Comparison of ENCODE assay signal across 14 cellular contexts in the genomic region with DNA sequence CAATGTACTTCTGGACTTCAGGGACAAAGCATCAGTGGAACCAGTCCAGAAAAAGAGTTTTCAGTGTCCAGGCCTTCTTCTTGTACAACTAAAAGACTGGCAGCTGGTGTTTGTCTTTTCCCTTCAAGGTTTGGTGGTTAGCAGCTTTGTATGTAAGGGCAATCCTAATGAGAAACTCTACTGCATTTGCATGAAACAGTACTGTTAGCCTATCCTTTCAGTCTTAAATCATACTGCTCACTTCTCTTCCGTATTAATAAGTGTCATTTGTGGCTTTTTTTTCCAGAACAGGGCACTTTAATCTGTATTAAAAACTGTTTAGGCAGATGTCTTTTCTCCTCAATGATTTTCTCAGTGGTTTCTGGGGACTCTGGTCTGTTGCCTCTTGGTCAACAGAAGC. TPM values are rescaled to one million over a fixed set of nuclear protein-coding genes. Genes with fewer than 3 reads are reported as not detected.
DNase-seq lines count a peak whose midpoint lies in the region; ATAC-seq, FAIRE-seq and TF ChIP-seq lines count a peak whose summit lies in the region.
"Had no signal": no experiment of that assay in that cellular context is flagged by ENCODE, and none has a peak within 500 bp of the region (broad histone marks: within the 10 kb centered on the region; RNA-seq: fewer than 3 reads in every experiment).

No MANE protein-coding gene starts in this region.

- TF ChIP-seq POLR2A in GM12892 (IDR thresholded peaks at IDR 0.05; ENCODE audit: low read depth, low read length), result no peak

- H3K9me3 ChIP-seq in WERI-Rb-1 (ENCODE audit: severe bottlenecking) (no peaks in the 10 kb centered on the region), H9 (ENCODE audit: control insufficient read depth, low read depth, low read length) (no peaks in the 10 kb centered on the region)
- H3K9me3 ChIP-seq: left ventricle myocardium inferior, vagina had no signal

- H3K4me2 ChIP-seq in H9 (ENCODE audit: insufficient read depth, insufficient read length, low read length), result no peak overlapping the region

- H3K4me1 Mint-ChIP-seq in H9, result no peaks in the 10 kb centered on the region

- no peak overlapping the region for H3K4me3 Mint-ChIP-seq in H9

- no peak for TF ChIP-seq CTCF in WERI-Rb-1 (IDR thresholded peaks at IDR 0.05; ENCODE audit: low read depth, low read length)
- TF ChIP-seq CTCF in H9 (conservative IDR thresholded peaks at IDR 0.05), result no peak

- no peak overlapping the region for H4K91ac ChIP-seq in H9 (ENCODE audit: insufficient read length, low read depth, low read length)

- no peak overlapping the region for H4K5ac ChIP-seq in H9 (ENCODE audit: insufficient read length, low read depth, low read length)

- H3K23ac ChIP-seq in H9 (ENCODE audit: insufficient read length, low read depth, low read length), result no peak overlapping the region

- no peaks in the 10 kb centered on the region for H3K79me1 ChIP-seq in H9 (ENCODE audit: insufficient read depth, low read depth, low read length, poor library complexity, severe bottlenecking)

- no peak overlapping the region for H3K14ac ChIP-seq in H9 (ENCODE audit: insufficient read depth, low read length)

- H3T11ph ChIP-seq in H9 (ENCODE audit: low read length), result no peak overlapping the region

- peaks cover 0 to 3% (median 0%) of the 10 kb centered on the region in 3 experiments; a peak in 1 of 7 replicates for H3K36me3 Mint-ChIP-seq in H9 (ENCODE audit: insufficient read depth in 1 of 3, low read depth in 3 of 3)

- no peak overlapping the region for H2BK120ac ChIP-seq in H9 (ENCODE audit: low read depth, low read length, poor library complexity, severe bottlenecking)

- H3K27ac ChIP-seq in WERI-Rb-1, result no peak overlapping the region
- H3K27ac ChIP-seq in H9 (ENCODE audit: insufficient read length, low read depth, low read length), result no peak overlapping the region
- H3K27ac ChIP-seq: left ventricle myocardium inferior, vagina had no signal

- no CpG with 5 or more reads among the region's 1 CpG for WGBS in H9 (ENCODE audit: extremely low coverage, insufficient read length, low lambda C conversion rate)

- no peaks in the 10 kb centered on the region for H3K79me2 ChIP-seq in H9 (ENCODE audit: insufficient read depth, low read length)

- H2BK15ac ChIP-seq in H9 (ENCODE audit: low read depth, low read length), result no peak overlapping the region

- no peak overlapping the region for H3K56ac ChIP-seq in H9 (ENCODE audit: insufficient read length, low read depth, low read length)

- H3K27me3 ChIP-seq in WERI-Rb-1 (ENCODE audit: insufficient read depth, low read depth, severe bottlenecking), result no peaks in the 10 kb centered on the region
- H3K27me3 ChIP-seq in H9 (ENCODE audit: insufficient read depth, low read length), result no peaks in the 10 kb centered on the region
- H3K27me3 ChIP-seq: vagina had no signal

- H2AK5ac ChIP-seq in H9 (ENCODE audit: insufficient read length, low read length), result no peak overlapping the region

- peak; percentile 40 for FAIRE-seq in GM12892 (lab: Jason Lieb, UNC)

- no peak overlapping the region for H3K18ac ChIP-seq in H9 (ENCODE audit: insufficient read length, low read depth, low read length)

- H2BK12ac ChIP-seq in H9 (ENCODE audit: insufficient read length, low read depth, low read length), result no peak overlapping the region

- intact Hi-C loops in left colon (cut with DNase I, micrococcal nuclease), result no loop called here

- no peaks in the 10 kb centered on the region for H3K23me2 ChIP-seq in H9 (ENCODE audit: insufficient read length, low read depth, low read length, poor library complexity, severe bottlenecking)

- H2AFZ ChIP-seq in H9 (ENCODE audit: low read length), result no peak overlapping the region

- ATAC-seq in GM19397 (IDR thresholded peaks at IDR 0.05; ENCODE audit: unreplicated experiment) (peak; percentile 97), HG02852 (IDR thresholded peaks at IDR 0.05; ENCODE audit: unreplicated experiment) (peak; percentile 96), HG03521 (IDR thresholded peaks at IDR 0.05; ENCODE audit: unreplicated experiment) (peak; percentile 91), left colon (no peak)
- ATAC-seq: Panc1 had no signal

- no peak overlapping the region for H2BK20ac ChIP-seq in H9 (ENCODE audit: low read depth, low read length, poor library complexity, severe bottlenecking)

- H4K8ac ChIP-seq in H9 (replicated peaks; ENCODE audit: insufficient read length, low read depth, low read length), result no peak overlapping the region

- H3K9ac ChIP-seq in H9 (ENCODE audit: extremely low read depth, insufficient read length, low read length), result no peak overlapping the region

- H3K4ac ChIP-seq in H9 (ENCODE audit: low read depth, low read length), result no peak overlapping the region

- no peaks in the 10 kb centered on the region for H3K36me3 ChIP-seq in WERI-Rb-1
- H3K36me3 ChIP-seq: vagina had no signal

- H3K4me3 ChIP-seq in WERI-Rb-1 (ENCODE audit: low read depth, low read length), result no peak overlapping the region
- H3K4me3 ChIP-seq: left ventricle myocardium inferior, vagina had no signal

- H3K4me1 ChIP-seq in H9 (ENCODE audit: insufficient read depth, low read length), result no peaks in the 10 kb centered on the region
- H3K4me1 ChIP-seq: left ventricle myocardium inferior, vagina had no signal

- no peak overlapping the region for H2BK5ac ChIP-seq in H9 (ENCODE audit: insufficient read length, low read length)

- H4K20me1 ChIP-seq in H9 (ENCODE audit: control insufficient read depth, insufficient read depth, insufficient read length), result no peaks in the 10 kb centered on the region

- DNase-seq in GM12892 (ENCODE audit: insufficient read length) (no peak), WERI-Rb-1 (no peak), H9 (no peak), left colon (no peak)
- DNase-seq in activated CD8-positive, alpha-beta memory T cell treated with anti-CD3 and anti-CD28 coated beads, Interleukin-2, amount 50 U/mL, for 48 hours, result no peak
- DNase-seq: activated effector memory CD4-positive, alpha-beta T cell treated with anti-CD3 and anti-CD28 coated beads, Interleukin-2, amount 50 U/mL, for 16 hours; left ventricle myocardium inferior; NCI-H1436; posterior cingulate gyrus had no signal

- H3K27me3 Mint-ChIP-seq in H9 (ENCODE audit: low read depth), result no peaks in the 10 kb centered on the region

- no peaks in the 10 kb centered on the region for H3K9me3 Mint-ChIP-seq in H9

- H3K27ac Mint-ChIP-seq in H9, result no peak overlapping the region

RNA-seq across cellular contexts. Expression of gene FAM174A, which starts 48.9 kb away (rescaled TPM):
- 6.5 TPM for polyA plus RNA-seq in GM12892 (2012; ENCODE audit: missing spikeins)
- total RNA-seq in H9 (2021) (4.3 TPM in 2 replicates), left colon (10 to 100 TPM; 18.7 to 22.8 TPM)
